In genomic region chr4:69888336-69888735, GRCh38 we compare ENCODE assay signal across 1 cellular context.
TF ChIP-seq lines count a peak whose summit lies in the region.

No MANE protein-coding gene starts in this region.

TF ChIP-seq in GM23338, 12 proteins besides CTCF, POLR2A, EP300 and RAD21 (continued from another document):
- TF ChIP-seq STAT1 (IDR thresholded peaks at IDR 0.05; ENCODE audit: unreplicated experiment) (no peak), EZH2phosphoT487 (IDR thresholded peaks at IDR 0.05; ENCODE audit: unreplicated experiment) (no peak), JUNB (IDR thresholded peaks at IDR 0.05; ENCODE audit: unreplicated experiment) (no peak), CREB1 (CRISPR knock-in tag; IDR thresholded peaks at IDR 0.05; ENCODE audit: low read depth) (no peak), ZNF462 (CRISPR knock-in tag; IDR thresholded peaks at IDR 0.05) (no peak), POLR2AphosphoS5 (IDR thresholded peaks at IDR 0.05; ENCODE audit: low read depth) (no peak), REST (IDR thresholded peaks at IDR 0.05; ENCODE audit: unreplicated experiment) (no peak), ZNF331 (CRISPR knock-in tag; IDR thresholded peaks at IDR 0.05; ENCODE audit: low read depth) (no peak)
